In the genomic region with DNA sequence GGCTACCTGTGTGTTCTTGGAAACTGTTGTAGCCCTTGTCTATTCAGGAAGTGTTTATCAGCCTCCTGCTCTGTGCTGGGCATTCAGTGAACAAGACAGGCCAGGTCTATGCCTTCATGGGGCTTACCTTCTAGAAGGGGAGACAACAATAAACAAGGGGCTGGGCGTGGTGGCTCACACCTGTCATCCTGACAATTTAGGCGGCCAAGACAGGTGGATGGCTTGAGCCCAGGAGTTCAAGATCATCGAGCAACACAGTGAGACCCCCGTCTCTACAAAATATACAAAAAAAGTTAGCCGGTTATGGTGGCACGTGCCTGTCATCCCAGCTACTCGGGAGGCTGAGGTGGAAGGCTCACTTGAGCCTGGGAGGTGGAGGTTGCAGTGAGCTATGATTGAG, we compare ENCODE assay signal across 42 cellular contexts. TPM values are rescaled to one million over a fixed set of nuclear protein-coding genes. Genes with fewer than 3 reads are reported as not detected.
DNase-seq lines count a peak whose midpoint lies in the region; ATAC-seq, FAIRE-seq and TF ChIP-seq lines count a peak whose summit lies in the region.
"Had no signal": no experiment of that assay in that cellular context is flagged by ENCODE, and none has a peak within 500 bp of the region (broad histone marks: within the 10 kb centered on the region; RNA-seq: fewer than 3 reads in every experiment).

No MANE protein-coding gene starts in this region.

- no peaks in the 10 kb centered on the region for H3K27me3 ChIP-seq in ascending aorta
- H3K27me3 ChIP-seq in mesenchymal stem cell (ENCODE audit: control insufficient read depth in 1 of 2, insufficient read depth in 1 of 2, low read length in 2 of 2), result peaks cover 26 to 80% of the 10 kb centered on the region in 2 experiments
- peaks cover 46% of the 10 kb centered on the region for H3K27me3 ChIP-seq in osteoblast (ENCODE audit: insufficient read depth, low read length)
- no peaks in the 10 kb centered on the region for H3K27me3 ChIP-seq in thoracic aorta (replicated peaks; ENCODE audit: insufficient read depth)
- H3K27me3 ChIP-seq in body of pancreas, result no peaks in the 10 kb centered on the region

- H2AFZ ChIP-seq in mesenchymal stem cell (ENCODE audit: low read depth, low read length), result no peak overlapping the region
- H2AFZ ChIP-seq in osteoblast (ENCODE audit: low read length), result no peak overlapping the region

- no peaks in the 10 kb centered on the region for H3K36me3 ChIP-seq in ascending aorta
- H3K36me3 ChIP-seq in mesenchymal stem cell (ENCODE audit: control insufficient read depth in 1 of 2, insufficient read depth in 2 of 2, low read depth in 1 of 2, low read length in 2 of 2), result no peaks in the 10 kb centered on the region
- no peaks in the 10 kb centered on the region for H3K36me3 ChIP-seq in osteoblast (ENCODE audit: insufficient read depth, low read length)
- H3K36me3 ChIP-seq in thoracic aorta, result no peaks in the 10 kb centered on the region
- no peaks in the 10 kb centered on the region for H3K36me3 ChIP-seq in body of pancreas (replicated peaks in 1 of 2; ENCODE audit: insufficient read depth in 1 of 2, low read depth in 2 of 2)
- H3K36me3 ChIP-seq: BE2C; BLaER1; BLaER1 treated with 17β-estradiol and CSF1 and Interleukin-3, amounts not matched to agents 10 nM and 100 nM had no signal

- TF ChIP-seq CTCF in ascending aorta (IDR thresholded peaks at IDR 0.05) (no peak), osteoblast (IDR thresholded peaks at IDR 0.05; ENCODE audit: extremely low read depth, low read depth, low read length) (no peak), thoracic aorta (IDR thresholded peaks at IDR 0.05) (no peak), body of pancreas (IDR thresholded peaks at IDR 0.05) (no peak)

- intact Hi-C loops in ascending aorta (cut with DNase I) (no loop called here), head of caudate nucleus (cut with DNase I) (no loop called here), body of pancreas (cut with DNase I) (no loop called here)

- DNase-seq in ascending aorta (ENCODE audit: low spot score in 2 of 2) (no peak), mesenchymal stem cell (no peak), osteoblast (ENCODE audit: insufficient read length, low spot score, missing footprints) (peak; percentile 50), thoracic aorta (ENCODE audit: low spot score) (no peak), head of caudate nucleus (no peak), body of pancreas (no peak), GM12891 (ENCODE audit: insufficient read length, low spot score) (no peak), UCSD-AML1 (lab: John Stamatoyannopoulos, UW; ENCODE audit: unreplicated experiment) (no peak)
- DNase-seq: 8988T; ACHN; AML-193; BE2C; C1 segment of cervical spinal cord; Caco-2; Calu3; CD4-positive, alpha-beta memory T cell; CD4-positive, alpha-beta T cell; CD4-positive, CD25-positive, alpha-beta regulatory T cell; CD8-positive, alpha-beta memory T cell; CD8-positive, alpha-beta T cell; COR-L47; DMS 273 treated with DMSO at 0.1 percent for 48 hours; DMS153; DMS53; DMS79; DMS79 treated with DMSO at 0.1 percent for 48 hours; DND-41; EL had no signal

- H3K4me3 ChIP-seq in ascending aorta, result no peak overlapping the region
- no peak overlapping the region for H3K4me3 ChIP-seq in mesenchymal stem cell (ENCODE audit: insufficient read depth in 1 of 2, low read depth in 1 of 2, low read length in 2 of 2)
- no peak overlapping the region for H3K4me3 ChIP-seq in osteoblast (ENCODE audit: insufficient read depth, low read length)
- no peak overlapping the region for H3K4me3 ChIP-seq in thoracic aorta
- H3K4me3 ChIP-seq in body of pancreas, result no peak overlapping the region
- H3K4me3 ChIP-seq: A549; BLaER1; BLaER1 treated with 17β-estradiol and CSF1 and Interleukin-3, amounts not matched to agents 10 nM and 100 nM had no signal

- H3K79me1 ChIP-seq in mesenchymal stem cell (replicated peaks; ENCODE audit: low read length, poor library complexity, severe bottlenecking), result no peaks in the 10 kb centered on the region

- no peak overlapping the region for H2BK12ac ChIP-seq in mesenchymal stem cell (ENCODE audit: low read length in 2 of 2)

- H3K9me3 ChIP-seq in ascending aorta, result no peaks in the 10 kb centered on the region
- no peaks in the 10 kb centered on the region for H3K9me3 ChIP-seq in mesenchymal stem cell (ENCODE audit: control insufficient read depth, low read length)
- H3K9me3 ChIP-seq in osteoblast (ENCODE audit: low read depth, low read length), result no peaks in the 10 kb centered on the region
- H3K9me3 ChIP-seq in thoracic aorta, result no peaks in the 10 kb centered on the region
- no peaks in the 10 kb centered on the region for H3K9me3 ChIP-seq in body of pancreas
- H3K9me3 ChIP-seq: A549; BE2C; BLaER1; BLaER1 treated with 17β-estradiol and CSF1 and Interleukin-3, amounts not matched to agents 10 nM and 100 nM; Caco-2 had no signal

- no peak overlapping the region for H4K8ac ChIP-seq in mesenchymal stem cell (ENCODE audit: low read length)

- H3K18ac ChIP-seq in mesenchymal stem cell (ENCODE audit: low read depth in 1 of 2, low read length in 2 of 2), result no peak overlapping the region

- H4K91ac ChIP-seq in mesenchymal stem cell (ENCODE audit: low read length), result no peak overlapping the region

- peaks cover 0 to 15% of the 10 kb centered on the region in 2 donors for H3K4me1 ChIP-seq in ascending aorta
- H3K4me1 ChIP-seq in mesenchymal stem cell (ENCODE audit: control insufficient read depth, insufficient read depth, low read depth, low read length), result peaks cover 11% of the 10 kb centered on the region
- H3K4me1 ChIP-seq in osteoblast (ENCODE audit: insufficient read depth, low read length), result peaks cover 5% of the 10 kb centered on the region
- peaks cover 0 to 20% of the 10 kb centered on the region in 2 donors for H3K4me1 ChIP-seq in thoracic aorta (ENCODE audit: control insufficient read depth in 1 of 2, low read depth in 2 of 2)
- no peaks in the 10 kb centered on the region for H3K4me1 ChIP-seq in body of pancreas
- H3K4me1 ChIP-seq: A549; BE2C; BLaER1; BLaER1 treated with 17β-estradiol and CSF1 and Interleukin-3, amounts not matched to agents 10 nM and 100 nM; Caco-2 had no signal

- H3K23ac ChIP-seq in mesenchymal stem cell (ENCODE audit: low read length in 2 of 2), result no peak overlapping the region

- H2AK5ac ChIP-seq in mesenchymal stem cell (ENCODE audit: low read length, severe bottlenecking), result peak overlapping the region; percentile 47

- H3K27ac ChIP-seq in ascending aorta (peak overlapping the region; percentile 2 to 70), mesenchymal stem cell (ENCODE audit: low read length, poor library complexity, severe bottlenecking) (no peak overlapping the region), osteoblast (ENCODE audit: low read depth, low read length) (no peak overlapping the region), thoracic aorta (peak overlapping the region; percentile 37 to 41), body of pancreas (no peak overlapping the region)
- H3K27ac ChIP-seq: 22Rv1; A549; BLaER1; BLaER1 treated with 17β-estradiol and CSF1 and Interleukin-3, amounts not matched to agents 10 nM and 100 nM; C4-2B had no signal

- no peak for FAIRE-seq in GM12891 (lab: Jason Lieb, UNC)
- FAIRE-seq: A204.1, A549, D721Med had no signal

- H3K9ac ChIP-seq in mesenchymal stem cell (ENCODE audit: low read length), result no peak overlapping the region
- H3K9ac ChIP-seq: BLaER1; BLaER1 treated with 17β-estradiol and CSF1 and Interleukin-3, amounts not matched to agents 10 nM and 100 nM had no signal

- H2BK120ac ChIP-seq in mesenchymal stem cell (ENCODE audit: low read depth, low read length), result no peak overlapping the region

- H3K4ac ChIP-seq in mesenchymal stem cell (ENCODE audit: low read depth in 1 of 2, low read length in 2 of 2), result no peak overlapping the region

- no peak overlapping the region for H2BK15ac ChIP-seq in mesenchymal stem cell (ENCODE audit: low read depth, poor library complexity, severe bottlenecking)

- H2BK5ac ChIP-seq in mesenchymal stem cell (ENCODE audit: low read depth, low read length, poor library complexity, severe bottlenecking), result no peak overlapping the region

- H3K4me2 ChIP-seq in mesenchymal stem cell (ENCODE audit: low read length, poor library complexity, severe bottlenecking) (no peak overlapping the region), osteoblast (ENCODE audit: insufficient read depth, low read length) (no peak overlapping the region)
- H3K4me2 ChIP-seq: A549; BLaER1; BLaER1 treated with 17β-estradiol and CSF1 and Interleukin-3, amounts not matched to agents 10 nM and 100 nM had no signal

- H3K79me2 ChIP-seq in osteoblast (ENCODE audit: insufficient read depth, low read length), result no peaks in the 10 kb centered on the region

- WGBS in mesenchymal stem cell, result 93% methylated on average over 7 of the region's 7 CpGs
- 58 to 72% methylated on average over 7 of the region's 7 CpGs for WGBS in body of pancreas, 2 donors

- no peaks in the 10 kb centered on the region for H4K20me1 ChIP-seq in osteoblast (ENCODE audit: insufficient read depth, low read length)

- TF ChIP-seq POLR2A in body of pancreas (IDR thresholded peaks at IDR 0.05) (no peak), GM12891 (IDR thresholded peaks at IDR 0.05; ENCODE audit: low read depth, low read length) (no peak)

- ATAC-seq in thoracic aorta (ENCODE audit: insufficient number of reproducible peaks, low FRiP score, low read depth) (no peak), body of pancreas (no peak)
- ATAC-seq: A549; CD8-positive, alpha-beta T cell had no signal

- H3K14ac ChIP-seq in mesenchymal stem cell (ENCODE audit: low read length in 2 of 2), result no peak overlapping the region

TF ChIP-seq in GM12891, 5 proteins besides CTCF, POLR2A, EP300 and RAD21:
- no peak for TF ChIP-seq PAX5 (IDR thresholded peaks at IDR 0.05; ENCODE audit: insufficient read depth, low read length, severe bottlenecking)
- no peak for TF ChIP-seq TAF1 (IDR thresholded peaks at IDR 0.05; ENCODE audit: low read depth, low read length)
- TF ChIP-seq POLR2AphosphoS5 (IDR thresholded peaks at IDR 0.05; ENCODE audit: low read depth, low read length), result no peak
- no peak for TF ChIP-seq POU2F2 (IDR thresholded peaks at IDR 0.05; ENCODE audit: low read depth, low read length)
- no peak for TF ChIP-seq SPI1 (IDR thresholded peaks at IDR 0.05; ENCODE audit: low read depth, low read length)

RNA-seq across cellular contexts. Expression of gene GSG1L, which starts 5.5 kb away (rescaled TPM):
- total RNA-seq in ascending aorta (not detected), osteoblast (not detected in 2 replicates), thoracic aorta (1 to 10 TPM; 5.3 to 5.9 TPM), body of pancreas (not detected)
- not detected for polyA plus RNA-seq in mesenchymal stem cell (2013, experiment 1 of 2)
- not detected for polyA plus RNA-seq in mesenchymal stem cell (2013, experiment 2 of 2)
- not detected for polyA plus RNA-seq in GM12891 (2012; ENCODE audit: low read depth, missing spikeins)
- total RNA-seq: A172; A673; B cell; Caco-2; Calu3; CD4-positive, alpha-beta memory T cell; CD4-positive, alpha-beta T cell; CD4-positive, CD25-positive, alpha-beta regulatory T cell; CD8-positive, alpha-beta T cell; Daoy had no signal
- polyA plus RNA-seq: A549; AG04450; BJ; CD14-positive monocyte; CD8-positive, alpha-beta memory T cell had no signal

Comparison
In these comparisons a context has a peak if more than half of its experiments do, and no peak if none do; other contexts are left out.
1. H3K27ac ChIP-seq: peak in ascending aorta (2 of 2) and thoracic aorta (2 of 2); none in mesenchymal stem cell (single experiment), osteoblast (single experiment) and body of pancreas (0 of 4).